19 cellular contexts compared by ENCODE assay signal in genomic region chr4:151952137-151952536, GRCh38.
DNase-seq lines count a peak whose midpoint lies in the region; ATAC-seq and TF ChIP-seq lines count a peak whose summit lies in the region.
"Had no signal": no experiment of that assay in that cellular context is flagged by ENCODE, and none has a peak within 500 bp of the region (broad histone marks: within the 10 kb centered on the region; RNA-seq: fewer than 3 reads in every experiment).

No MANE protein-coding gene starts in this region.

- WGBS in heart left ventricle, 4 donors: 68 to 82% (median 71%) methylated on average over 4 of the region's 4 CpGs
- WGBS in suprapubic skin: 75% methylated on average over 4 of the region's 4 CpGs

- no peak for DNase-seq in heart left ventricle
- DNase-seq in left cardiac atrium: no peak
- peak; percentile 88 for DNase-seq in NCI-H146 (lab: John Stamatoyannopoulos, UW)
- no peak for DNase-seq in dorsolateral prefrontal cortex
- DNase-seq in suprapubic skin (ENCODE audit: low spot score in 2 of 2): no peak
- DNase-seq in mucosa of gallbladder (ENCODE audit: low spot score): no peak
- DNase-seq in occipital lobe (lab: John Stamatoyannopoulos, UW): no peak
- DNase-seq: BE2C; CD4-positive, alpha-beta memory T cell; COR-L47; DMS153; DMS79 treated with DMSO at 0.1 percent for 48 hours; EL; GDM1; HCEC 1CT had no signal

- no peak for TF ChIP-seq EP300 in suprapubic skin (IDR thresholded peaks at IDR 0.05)

- no peak overlapping the region for H3K27ac ChIP-seq in heart left ventricle
- peak overlapping the region in 50 of 59 donors; percentile 1 to 90 (median 66) for H3K27ac ChIP-seq in dorsolateral prefrontal cortex
- H3K27ac ChIP-seq in suprapubic skin: peak overlapping the region; percentile 30
- H3K27ac ChIP-seq: A549, C4-2B, HL-60 had no signal

- ATAC-seq in heart left ventricle: peak in 3 of 4 donors; percentile 20 to 29 (median 22)
- ATAC-seq in left cardiac atrium: no peak
- no peak for ATAC-seq in HG03159 (IDR thresholded peaks at IDR 0.05; ENCODE audit: unreplicated experiment)
- ATAC-seq: A549 had no signal

- H3K9me3 ChIP-seq in heart left ventricle: peaks cover 0 to 9% (median 1%) of the 10 kb centered on the region in 12 donors
- H3K9me3 ChIP-seq in suprapubic skin: peaks cover 4% of the 10 kb centered on the region
- H3K9me3 ChIP-seq: A549 had no signal

- TF ChIP-seq CTCF in heart left ventricle (IDR thresholded peaks at IDR 0.05) (no peak), dorsolateral prefrontal cortex (IDR thresholded peaks at IDR 0.05 in 54 of 56, conservative IDR thresholded peaks at IDR 0.05 in 2 of 56; ENCODE audit: low read depth in 1 of 56, partially characterized antibody in 56 of 56) (no peak), suprapubic skin (IDR thresholded peaks at IDR 0.05) (no peak)

- H3K27me3 ChIP-seq in heart left ventricle (no peaks in the 10 kb centered on the region), dorsolateral prefrontal cortex (no peaks in the 10 kb centered on the region), suprapubic skin (no peaks in the 10 kb centered on the region)
- H3K27me3 ChIP-seq: BE2C had no signal

- TF ChIP-seq POLR2A in heart left ventricle (IDR thresholded peaks at IDR 0.05) (no peak), suprapubic skin (IDR thresholded peaks at IDR 0.05) (no peak)

- H3K36me3 ChIP-seq in heart left ventricle (no peaks in the 10 kb centered on the region), suprapubic skin (no peaks in the 10 kb centered on the region)
- H3K36me3 ChIP-seq: BE2C had no signal

- intact Hi-C loops in heart left ventricle (cut with DNase I): no loop called here
- intact Hi-C loops in left cardiac atrium (cut with DNase I): no loop called here
- intact Hi-C loops in dorsolateral prefrontal cortex (cut with DNase I): no loop called here

- no peak overlapping the region for H3K4me3 ChIP-seq in heart left ventricle
- H3K4me3 ChIP-seq in dorsolateral prefrontal cortex: no peak overlapping the region
- no peak overlapping the region for H3K4me3 ChIP-seq in suprapubic skin
- H3K4me3 ChIP-seq: A549 had no signal

- H3K4me1 ChIP-seq in heart left ventricle (peaks cover 0 to 9% (median 5%) of the 10 kb centered on the region in 12 donors), suprapubic skin (no peaks in the 10 kb centered on the region)
- H3K4me1 ChIP-seq: A549, BE2C had no signal

Comparison
In these comparisons a context has a peak if more than half of its experiments do, and no peak if none do; other contexts are left out.
1. ATAC-seq: peak in heart left ventricle (3 of 4); none in left cardiac atrium (0 of 2) and HG03159 (single experiment).
2. H3K27ac ChIP-seq: peak in dorsolateral prefrontal cortex (50 of 59) and suprapubic skin (single experiment); none in heart left ventricle (0 of 12).